25 cellular contexts compared by ENCODE assay signal in the genomic region with DNA sequence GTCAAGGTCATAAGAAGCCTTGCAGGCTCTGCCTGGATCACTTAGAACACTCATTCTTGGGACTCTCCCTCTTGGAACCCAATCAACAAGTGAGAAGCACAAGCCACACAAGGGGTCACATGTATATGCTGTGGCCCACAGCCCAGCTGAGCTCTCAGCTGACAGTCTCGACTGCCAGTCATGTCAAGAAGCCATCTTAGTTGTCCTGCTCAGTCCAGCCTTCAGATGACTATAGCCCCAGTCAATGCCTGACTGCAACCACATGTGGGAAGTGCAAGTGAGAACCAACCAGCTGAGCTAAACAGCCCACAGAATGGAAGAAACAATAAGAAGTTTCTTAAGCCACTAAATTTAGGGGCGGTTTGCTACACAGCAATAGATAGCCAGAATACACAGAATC.
"Had no signal": no experiment of that assay in that cellular context is flagged by ENCODE, and none has a peak within 500 bp of the region (broad histone marks: within the 10 kb centered on the region; RNA-seq: fewer than 3 reads in every experiment).

No MANE protein-coding gene starts in this region.

- ATAC-seq: activated CD4-positive, CD25-positive, alpha-beta regulatory T cell treated with anti-CD3 and anti-CD28 coated beads, Interleukin-2, amount 50 U/mL, for 24 hours; activated CD8-positive, alpha-beta memory T cell treated with anti-CD3 and anti-CD28 coated beads, Interleukin-2, amount 10 ng/mL, durations not matched to agents 7 days and 5 days; activated CD8-positive, alpha-beta T cell treated with anti-CD3 and anti-CD28 coated beads, Interleukin-2, amount 10 ng/mL, durations not matched to agents 7 days and 5 days; SK-N-SH treated with all-trans-retinoic acid at 6 μM for 48 hours had no signal

- H3K36me3 ChIP-seq: brain microvascular endothelial cell, Peyer's patch, SJCRH30 had no signal

- H3K4me1 Mint-ChIP-seq: activated CD8-positive, alpha-beta memory T cell treated with anti-CD3 and anti-CD28 coated beads, Interleukin-2, amount 10 ng/mL, durations not matched to agents 7 days and 5 days; activated naive CD8-positive, alpha-beta T cell treated with anti-CD3 and anti-CD28 coated beads for 36 hours had no signal

- H3K9me3 Mint-ChIP-seq: activated naive CD4-positive, alpha-beta T cell treated with anti-CD3 and anti-CD28 coated beads for 36 hours; activated naive CD8-positive, alpha-beta T cell treated with anti-CD3 and anti-CD28 coated beads for 36 hours; activated T-cell treated with anti-CD3 and anti-CD28 coated beads, Interleukin-2, amount 50 U/mL, for 24 hours had no signal

- H3K4me1 ChIP-seq: Peyer's patch, SJCRH30 had no signal

- H3K9me3 ChIP-seq: Peyer's patch, SJCRH30 had no signal

- DNase-seq: activated CD4-positive, alpha-beta T cell treated with anti-CD3 and anti-CD28 coated beads for 4 hours; activated CD4-positive, alpha-beta T cell treated with anti-CD3 and anti-CD28 coated beads, Interleukin-2, amount 50 U/mL, for 4 hours; activated CD8-positive, alpha-beta memory T cell treated with anti-CD3 and anti-CD28 coated beads, Interleukin-2, amount 10 ng/mL, durations not matched to agents 7 days and 5 days; activated CD8-positive, alpha-beta T cell treated with anti-CD3 and anti-CD28 coated beads, Interleukin-2, amount 10 ng/mL, durations not matched to agents 7 days and 5 days; activated gamma-delta T cell; activated naive CD4-positive, alpha-beta T cell treated with anti-CD3 and anti-CD28 coated beads for 36 hours; activated naive CD8-positive, alpha-beta T cell treated with anti-CD3 and anti-CD28 coated beads for 36 hours; activated T-cell treated with anti-CD3 and anti-CD28 coated beads, Interleukin-2, amount 50 U/mL, for 24 hours; brain microvascular endothelial cell; cerebellar nuclear complex; Karpas-422; MM.1S; NCI-H1105 treated with DMSO at 0.1 percent for 48 hours; NCI-H1436 treated with DMSO at 0.1 percent for 48 hours; NCI-H187; NCI-H2081; NCI-H510A treated with DMSO at 0.1 percent for 48 hours; NCI-H69; Peyer's patch; Right ventricle myocardium superior; SJCRH30; SW 1271 had no signal

- H3K4me3 ChIP-seq: Peyer's patch, SJCRH30 had no signal

- H3K27ac Mint-ChIP-seq: activated CD8-positive, alpha-beta memory T cell treated with anti-CD3 and anti-CD28 coated beads, Interleukin-2, amount 10 ng/mL, durations not matched to agents 7 days and 5 days; activated CD8-positive, alpha-beta T cell treated with anti-CD3 and anti-CD28 coated beads, Interleukin-2, amount 10 ng/mL, durations not matched to agents 7 days and 5 days; activated naive CD4-positive, alpha-beta T cell treated with anti-CD3 and anti-CD28 coated beads for 36 hours; activated naive CD8-positive, alpha-beta T cell treated with anti-CD3 and anti-CD28 coated beads for 36 hours; activated T-cell treated with anti-CD3 and anti-CD28 coated beads, Interleukin-2, amount 50 U/mL, for 24 hours had no signal

- H3K4me3 Mint-ChIP-seq: activated CD8-positive, alpha-beta memory T cell treated with anti-CD3 and anti-CD28 coated beads, Interleukin-2, amount 10 ng/mL, durations not matched to agents 7 days and 5 days; activated CD8-positive, alpha-beta T cell treated with anti-CD3 and anti-CD28 coated beads, Interleukin-2, amount 10 ng/mL, durations not matched to agents 7 days and 5 days; activated naive CD4-positive, alpha-beta T cell treated with anti-CD3 and anti-CD28 coated beads for 36 hours; activated naive CD8-positive, alpha-beta T cell treated with anti-CD3 and anti-CD28 coated beads for 36 hours; activated T-cell treated with anti-CD3 and anti-CD28 coated beads, Interleukin-2, amount 50 U/mL, for 24 hours had no signal

- H3K27me3 ChIP-seq: brain microvascular endothelial cell, Peyer's patch, SJCRH30 had no signal

- H3K36me3 Mint-ChIP-seq: activated CD8-positive, alpha-beta memory T cell treated with anti-CD3 and anti-CD28 coated beads, Interleukin-2, amount 10 ng/mL, durations not matched to agents 7 days and 5 days; activated naive CD8-positive, alpha-beta T cell treated with anti-CD3 and anti-CD28 coated beads for 36 hours had no signal

- H3K27ac ChIP-seq: brain microvascular endothelial cell, Peyer's patch, RWPE1, SJCRH30 had no signal
